In the genomic region with DNA sequence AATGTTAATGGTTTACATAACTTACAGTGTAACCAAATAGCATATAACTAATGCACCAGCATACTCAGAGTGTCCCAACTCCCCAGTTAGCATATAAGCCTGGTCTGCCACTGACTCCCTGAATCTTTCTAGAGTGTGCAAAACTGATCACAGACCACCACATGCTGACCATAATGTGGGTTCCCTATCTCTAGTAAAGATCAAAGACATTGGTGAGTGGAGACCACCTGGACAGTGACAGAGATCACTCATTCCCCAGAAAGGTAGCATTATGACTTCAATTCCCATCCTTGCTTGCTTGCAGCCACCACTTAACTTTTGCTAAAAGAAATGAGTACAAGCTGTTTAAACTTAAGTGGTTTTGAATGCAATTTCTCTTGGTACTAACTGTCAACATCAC, we compare ENCODE assay signal across 25 cellular contexts.
"Had no signal": no experiment of that assay in that cellular context is flagged by ENCODE, and none has a peak within 500 bp of the region (broad histone marks: within the 10 kb centered on the region; RNA-seq: fewer than 3 reads in every experiment).

No MANE protein-coding gene starts in this region.

- DNase-seq: activated CD8-positive, alpha-beta memory T cell treated with anti-CD3 and anti-CD28 coated beads, Interleukin-2, amount 50 U/mL, for 48 hours; activated effector memory CD4-positive, alpha-beta T cell treated with Interleukin-2 at 50 U/mL for 16 hours; activated naive CD4-positive, alpha-beta T cell treated with anti-CD3 and anti-CD28 coated beads for 36 hours; activated naive CD8-positive, alpha-beta T cell treated with anti-CD3 and anti-CD28 coated beads, Interleukin-2, amount 10 ng/mL, durations not matched to agents 7 days and 5 days; activated T-cell treated with anti-CD3 and anti-CD28 coated beads, Interleukin-2, amount 50 U/mL, for 48 hours; amniotic stem cell; cerebellar nuclear complex; endodermal cell; esophagus squamous epithelium; gastrocnemius medialis; hippocampal formation; left ventricle myocardium inferior; naive thymus-derived CD4-positive, alpha-beta T cell; occipital lobe; posterior cingulate gyrus; stimulated activated CD4-positive, alpha-beta T cell treated with anti-CD3 and anti-CD28 coated beads, Interleukin-4, amount 100 ng/mL, for 1 hour; stimulated activated naive CD4-positive, alpha-beta T cell treated with Interleukin-2 at 50 U/mL for 16 hours; substantia nigra; T-helper 9 cell; thyroid gland; upper lobe of right lung had no signal

- H3K27ac ChIP-seq: breast epithelium, coronary artery, esophagus squamous epithelium, gastrocnemius medialis, left ventricle myocardium inferior, thyroid gland, upper lobe of right lung had no signal

- H3K27ac Mint-ChIP-seq: activated naive CD4-positive, alpha-beta T cell treated with anti-CD3 and anti-CD28 coated beads for 36 hours; activated naive CD8-positive, alpha-beta T cell treated with anti-CD3 and anti-CD28 coated beads, Interleukin-2, amount 10 ng/mL, durations not matched to agents 7 days and 5 days; endodermal cell; WTC11 had no signal

- H3K36me3 ChIP-seq: breast epithelium had no signal

- H3K4me1 ChIP-seq: breast epithelium, esophagus squamous epithelium, thyroid gland, upper lobe of right lung had no signal

- H3K9me3 Mint-ChIP-seq: activated naive CD8-positive, alpha-beta T cell treated with anti-CD3 and anti-CD28 coated beads, Interleukin-2, amount 10 ng/mL, durations not matched to agents 7 days and 5 days had no signal

- H3K4me3 ChIP-seq: breast epithelium, coronary artery, esophagus squamous epithelium, gastrocnemius medialis, left ventricle myocardium inferior, thyroid gland, upper lobe of right lung had no signal

- H3K4me3 Mint-ChIP-seq: activated naive CD4-positive, alpha-beta T cell treated with anti-CD3 and anti-CD28 coated beads for 36 hours; activated naive CD8-positive, alpha-beta T cell treated with anti-CD3 and anti-CD28 coated beads, Interleukin-2, amount 10 ng/mL, durations not matched to agents 7 days and 5 days; endodermal cell; naive thymus-derived CD4-positive, alpha-beta T cell; neural crest cell; WTC11 had no signal

- H3K9me3 ChIP-seq: breast epithelium, esophagus squamous epithelium, gastrocnemius medialis, left ventricle myocardium inferior, thyroid gland, upper lobe of right lung had no signal

- H3K27me3 Mint-ChIP-seq: activated naive CD8-positive, alpha-beta T cell treated with anti-CD3 and anti-CD28 coated beads, Interleukin-2, amount 10 ng/mL, durations not matched to agents 7 days and 5 days; naive thymus-derived CD4-positive, alpha-beta T cell had no signal

- ATAC-seq: gastrocnemius medialis; naive thymus-derived CD4-positive, alpha-beta T cell; upper lobe of right lung; WTC11 had no signal

- H3K27me3 ChIP-seq: breast epithelium, esophagus squamous epithelium, gastrocnemius medialis, thyroid gland, upper lobe of right lung had no signal

- H3K4me1 Mint-ChIP-seq: activated naive CD8-positive, alpha-beta T cell treated with anti-CD3 and anti-CD28 coated beads, Interleukin-2, amount 10 ng/mL, durations not matched to agents 7 days and 5 days had no signal
